ENCODE assay signal across 19 cellular contexts in genomic region chr16:89993377-89993776, GRCh38. TPM values are rescaled to one million over a fixed set of nuclear protein-coding genes. Genes with fewer than 3 reads are reported as not detected.
"Had no signal": no experiment of that assay in that cellular context is flagged by ENCODE, and none has a peak within 500 bp of the region (broad histone marks: within the 10 kb centered on the region; RNA-seq: fewer than 3 reads in every experiment).

No MANE protein-coding gene starts in this region.

- H3K27me3 Mint-ChIP-seq: activated B cell treated with CpG ODN at 0.5 μM for 24 hours; activated CD4-positive, alpha-beta memory T cell treated with anti-CD3 and anti-CD28 coated beads, Interleukin-2, amount 10 ng/mL, durations not matched to agents 7 days and 5 days; activated naive CD4-positive, alpha-beta T cell treated with anti-CD3 and anti-CD28 coated beads, Interleukin-2, amount 10 ng/mL, durations not matched to agents 7 days and 5 days had no signal

- H3K27ac Mint-ChIP-seq: activated B cell treated with CpG ODN at 0.5 μM for 24 hours; T-helper 2 cell treated with Interferon-gamma antibody and Interleukin-4, amounts not matched to agents 5 μg/mL and 100 μg/mL, for 36 hours had no signal

- DNase-seq: activated B cell treated with CpG ODN at 0.5 μM for 24 hours; activated CD4-positive, alpha-beta memory T cell treated with anti-CD3 and anti-CD28 coated beads, Interleukin-2, amount 10 ng/mL, durations not matched to agents 7 days and 5 days; activated CD4-positive, alpha-beta T cell treated with anti-CD3 and anti-CD28 coated beads for 48 hours; activated naive CD4-positive, alpha-beta T cell treated with anti-CD3 and anti-CD28 coated beads, Interleukin-2, amount 10 ng/mL, durations not matched to agents 7 days and 5 days; activated T-cell treated with anti-CD3 and anti-CD28 coated beads, Interleukin-2, amount 50 U/mL, for 4 hours; adrenal gland; cerebellar nuclear complex; cortex of kidney; left ventricle myocardium superior; nephron progenitor cell; occipital lobe; right cardiac atrium; small intestine; stimulated activated CD4-positive, alpha-beta T cell treated with anti-CD3 and anti-CD28 coated beads, Interleukin-15, amount 100 ng/mL, for 24 hours; stimulated activated CD4-positive, alpha-beta T cell treated with anti-CD3 and anti-CD28 coated beads, Interleukin-2, amount 100 ng/mL, for 48 hours; stomach; upper lobe of right lung had no signal

- H3K9me3 ChIP-seq: adrenal gland, psoas muscle, upper lobe of right lung had no signal

- H3K4me3 Mint-ChIP-seq: activated B cell treated with CpG ODN at 0.5 μM for 24 hours; activated CD4-positive, alpha-beta memory T cell treated with anti-CD3 and anti-CD28 coated beads, Interleukin-2, amount 10 ng/mL, durations not matched to agents 7 days and 5 days; activated naive CD4-positive, alpha-beta T cell treated with anti-CD3 and anti-CD28 coated beads, Interleukin-2, amount 10 ng/mL, durations not matched to agents 7 days and 5 days; activated T-cell treated with anti-CD3 and anti-CD28 coated beads, Interleukin-2, amount 50 U/mL, for 4 hours; nephron progenitor cell; T-helper 2 cell treated with Interferon-gamma antibody and Interleukin-4, amounts not matched to agents 5 μg/mL and 100 μg/mL, for 36 hours had no signal

- H3K27ac ChIP-seq: upper lobe of right lung had no signal

- H3K4me1 Mint-ChIP-seq: activated B cell treated with CpG ODN at 0.5 μM for 24 hours; activated naive CD4-positive, alpha-beta T cell treated with anti-CD3 and anti-CD28 coated beads, Interleukin-2, amount 10 ng/mL, durations not matched to agents 7 days and 5 days; nephron progenitor cell had no signal

- H3K4me3 ChIP-seq: adrenal gland, psoas muscle, stomach, upper lobe of right lung had no signal

- H3K27me3 ChIP-seq: adrenal gland, stomach, upper lobe of right lung had no signal

- H3K4me1 ChIP-seq: adrenal gland, psoas muscle, upper lobe of right lung had no signal

- ATAC-seq: activated T-cell treated with anti-CD3 and anti-CD28 coated beads, Interleukin-2, amount 50 U/mL, for 4 hours; left ventricle myocardium superior; psoas muscle; right cardiac atrium; upper lobe of right lung had no signal

- H3K9me3 Mint-ChIP-seq: activated B cell treated with CpG ODN at 0.5 μM for 24 hours; activated T-cell treated with anti-CD3 and anti-CD28 coated beads, Interleukin-2, amount 50 U/mL, for 4 hours had no signal

RNA-seq across cellular contexts. Expression of gene DBNDD1, which starts 25.9 kb away (rescaled TPM):
- total RNA-seq: activated CD4-positive, alpha-beta memory T cell treated with anti-CD3 and anti-CD28 coated beads, Interleukin-2, amount 10 ng/mL, durations not matched to agents 7 days and 5 days had no signal
